17 cellular contexts compared by ENCODE assay signal in genomic region chr3:112130638-112130993, GRCh38. TPM values are rescaled to one million over a fixed set of nuclear protein-coding genes. Genes with fewer than 3 reads are reported as not detected.
DNase-seq lines count a peak whose midpoint lies in the region; ATAC-seq and TF ChIP-seq lines count a peak whose summit lies in the region.
"Had no signal": no experiment of that assay in that cellular context is flagged by ENCODE, and none has a peak within 500 bp of the region (broad histone marks: within the 10 kb centered on the region; RNA-seq: fewer than 3 reads in every experiment).

No MANE protein-coding gene starts in this region.

- intact Hi-C loops in activated T-helper 1 cell treated with anti-CD3 and anti-CD28 coated beads, Interleukin-12 subunit alpha, Interleukin-12 subunit beta, Interleukin-2, Interleukin-4 antibody, amounts not matched to agents 30 ng/mL and 10 ng/mL and 1 ng/mL, durations not matched to agents 14 hours and 24 hours and 36 hours (cut with micrococcal nuclease) = loop anchor here (10.0 kb wide), 1 partner anchor 1384 kb away; the partner anchor contains the start of gene SPICE1
- intact Hi-C loops in spleen (cut with DNase I; ENCODE audit: low total_unique reads) (no loop called here), testis (cut with DNase I; ENCODE audit: low total_unique reads) (no loop called here)

- H3K27ac Mint-ChIP-seq in activated T-cell treated with anti-CD3 and anti-CD28 coated beads, Interleukin-2, amount 50 U/mL, for 72 hours = peak overlapping the region; percentile 73
- peak overlapping the region; percentile 15 for H3K27ac Mint-ChIP-seq in activated T-helper 1 cell treated with anti-CD3 and anti-CD28 coated beads, Interleukin-12 subunit alpha, Interleukin-12 subunit beta, Interleukin-2, Interleukin-4 antibody, amounts not matched to agents 30 ng/mL and 10 ng/mL and 1 ng/mL, durations not matched to agents 14 hours and 24 hours and 36 hours

- peaks cover 15 to 100% (median 51%) of the 10 kb centered on the region in 6 donors for H3K4me1 ChIP-seq in spleen
- peaks cover 11% of the 10 kb centered on the region for H3K4me1 ChIP-seq in testis

- H3K36me3 Mint-ChIP-seq in activated T-cell treated with anti-CD3 and anti-CD28 coated beads, Interleukin-2, amount 50 U/mL, for 72 hours (ENCODE audit: insufficient read depth in 2 of 2) = peaks cover 4 to 6% of the 10 kb centered on the region in 2 donors
- H3K36me3 Mint-ChIP-seq in activated T-helper 1 cell treated with anti-CD3 and anti-CD28 coated beads, Interleukin-12 subunit alpha, Interleukin-12 subunit beta, Interleukin-2, Interleukin-4 antibody, amounts not matched to agents 30 ng/mL and 10 ng/mL and 1 ng/mL, durations not matched to agents 14 hours and 24 hours and 36 hours (ENCODE audit: low read depth) = peaks cover 17% of the 10 kb centered on the region

- peak overlapping the region; percentile 53 to 80 for H3K4me3 Mint-ChIP-seq in activated T-cell treated with anti-CD3 and anti-CD28 coated beads, Interleukin-2, amount 50 U/mL, for 72 hours
- H3K4me3 Mint-ChIP-seq in activated T-helper 1 cell treated with anti-CD3 and anti-CD28 coated beads, Interleukin-12 subunit alpha, Interleukin-12 subunit beta, Interleukin-2, Interleukin-4 antibody, amounts not matched to agents 30 ng/mL and 10 ng/mL and 1 ng/mL, durations not matched to agents 14 hours and 24 hours and 36 hours = no peak overlapping the region

- H3K36me3 ChIP-seq in spleen (peaks cover 0 to 1% (median 0%) of the 10 kb centered on the region in 6 donors), testis (ENCODE audit: low read depth, missing control alignments) (no peaks in the 10 kb centered on the region)

- H3K27ac ChIP-seq in spleen (peak overlapping the region in 5 of 8 donors; percentile 1 to 79 (median 62)), testis (no peak overlapping the region)
- H3K27ac ChIP-seq: coronary artery had no signal

- TF ChIP-seq POLR2A in spleen (IDR thresholded peaks at IDR 0.05) (no peak), testis (IDR thresholded peaks at IDR 0.05) (no peak)

- H3K9me3 Mint-ChIP-seq in activated T-cell treated with anti-CD3 and anti-CD28 coated beads, Interleukin-2, amount 50 U/mL, for 72 hours = no peaks in the 10 kb centered on the region
- no peaks in the 10 kb centered on the region for H3K9me3 Mint-ChIP-seq in activated T-helper 1 cell treated with anti-CD3 and anti-CD28 coated beads, Interleukin-12 subunit alpha, Interleukin-12 subunit beta, Interleukin-2, Interleukin-4 antibody, amounts not matched to agents 30 ng/mL and 10 ng/mL and 1 ng/mL, durations not matched to agents 14 hours and 24 hours and 36 hours

- H3K4me3 ChIP-seq in GM12875 (ENCODE audit: low read depth, low read length) (peak overlapping the region; percentile 80), spleen (peak overlapping the region in 1 of 8 donors; percentile 65), testis (no peak overlapping the region)
- H3K4me3 ChIP-seq: coronary artery had no signal

- H3K9me3 ChIP-seq in spleen = no peaks in the 10 kb centered on the region
- H3K9me3 ChIP-seq in testis = no peaks in the 10 kb centered on the region

- WGBS in spleen, 5 donors = 77 to 85% (median 83%) methylated on average over 3 of the region's 3 CpGs
- 88 to 94% methylated on average over 3 of the region's 3 CpGs for WGBS in testis, 2 donors

- TF ChIP-seq CTCF in GM12875 (IDR thresholded peaks at IDR 0.05; ENCODE audit: borderline replicate concordance, insufficient read depth, low read depth, low read length) (no peak), spleen (IDR thresholded peaks at IDR 0.05 in 8 of 11, conservative IDR thresholded peaks at IDR 0.05 in 3 of 11) (no peak), GM13976 (IDR thresholded peaks at IDR 0.05; ENCODE audit: borderline replicate concordance, control extremely low read depth, extremely low read depth, insufficient read depth, missing control alignments) (no peak), testis (IDR thresholded peaks at IDR 0.05) (no peak)

- H3K4me1 Mint-ChIP-seq in activated T-cell treated with anti-CD3 and anti-CD28 coated beads, Interleukin-2, amount 50 U/mL, for 72 hours (ENCODE audit: low read depth) = peaks cover 96% of the 10 kb centered on the region
- peaks cover 95% of the 10 kb centered on the region for H3K4me1 Mint-ChIP-seq in activated T-helper 1 cell treated with anti-CD3 and anti-CD28 coated beads, Interleukin-12 subunit alpha, Interleukin-12 subunit beta, Interleukin-2, Interleukin-4 antibody, amounts not matched to agents 30 ng/mL and 10 ng/mL and 1 ng/mL, durations not matched to agents 14 hours and 24 hours and 36 hours (ENCODE audit: low read depth)

- in situ Hi-C loops in GM13976 (cut with MboI; ENCODE audit: low sequenced_read_pairs, unreplicated experiment) = loop anchor here (25.0 kb wide), 1 partner anchor 857 kb away; the partner anchor contains the start of genes CD200R1 and GTPBP8

- H3K27me3 ChIP-seq in spleen (replicated peaks in 1 of 7) (no peaks in the 10 kb centered on the region), testis (no peaks in the 10 kb centered on the region)

- H3K27me3 Mint-ChIP-seq in activated T-cell treated with anti-CD3 and anti-CD28 coated beads, Interleukin-2, amount 50 U/mL, for 72 hours (ENCODE audit: low read depth) = no peaks in the 10 kb centered on the region
- no peaks in the 10 kb centered on the region for H3K27me3 Mint-ChIP-seq in activated T-helper 1 cell treated with anti-CD3 and anti-CD28 coated beads, Interleukin-12 subunit alpha, Interleukin-12 subunit beta, Interleukin-2, Interleukin-4 antibody, amounts not matched to agents 30 ng/mL and 10 ng/mL and 1 ng/mL, durations not matched to agents 14 hours and 24 hours and 36 hours (ENCODE audit: insufficient read depth)

- no peak for ATAC-seq in activated T-cell treated with anti-CD3 and anti-CD28 coated beads, Interleukin-2, amount 50 U/mL, for 72 hours (replicated peaks in 1 of 2)
- ATAC-seq in HG02973 (IDR thresholded peaks at IDR 0.05; ENCODE audit: unreplicated experiment) = no peak
- ATAC-seq: Panc1 had no signal

- no peak for DNase-seq in activated T-cell treated with anti-CD3 and anti-CD28 coated beads, Interleukin-2, amount 50 U/mL, for 72 hours
- no peak for DNase-seq in activated T-cell treated with anti-CD3 and anti-CD28 coated beads, Interleukin-2, amount 50 U/mL, for 48 hours
- no peak for DNase-seq in activated T-helper 1 cell treated with anti-CD3 and anti-CD28 coated beads, Interleukin-12 subunit alpha, Interleukin-12 subunit beta, Interleukin-2, Interleukin-4 antibody, amounts not matched to agents 30 ng/mL and 10 ng/mL and 1 ng/mL, durations not matched to agents 14 hours and 24 hours and 36 hours (ENCODE audit: low spot score)
- DNase-seq in spleen (no peak), GM13976 (ENCODE audit: low spot score) (no peak), testis (no peak)
- DNase-seq: activated CD4-positive, alpha-beta T cell treated with anti-CD3 and anti-CD28 coated beads for 48 hours; COR-L47; foreskin melanocyte; KG1; NCI-H1105 treated with DMSO at 0.1 percent for 48 hours; NCI-H774 had no signal

RNA-seq across cellular contexts. Expression of gene GCSAM, which starts 2.4 kb away (rescaled TPM):
- 10 to 100 TPM; 17.8 to 26.5 TPM for total RNA-seq in activated T-cell treated with anti-CD3 and anti-CD28 coated beads, Interleukin-2, amount 50 U/mL, for 72 hours
- total RNA-seq in activated T-helper 1 cell treated with anti-CD3 and anti-CD28 coated beads, Interleukin-12 subunit alpha, Interleukin-12 subunit beta, Interleukin-2, Interleukin-4 antibody, amounts not matched to agents 30 ng/mL and 10 ng/mL and 1 ng/mL, durations not matched to agents 14 hours and 24 hours and 36 hours = 2.8 and 3.5 TPM in 2 replicates
- 10 to 100 TPM in 3 of 7 donors, 1 to 10 TPM in 4; 6.7 to 18.9 (median 8.9) TPM for total RNA-seq in spleen
- polyA plus RNA-seq in spleen = 10 to 100 TPM in 1 of 3 donors, 1 to 10 TPM in 2; 2.7 to 20.9 (median 3.7) TPM
- total RNA-seq in testis = under 1 TPM; 0.06 to 0.63 TPM
- 0.42 TPM for polyA plus RNA-seq in testis (ENCODE audit: insufficient read depth, low read depth, low replicate concordance)
- total RNA-seq: endothelial cell of umbilical vein had no signal
- polyA plus RNA-seq: endothelial cell of umbilical vein had no signal

RNA-seq across cellular contexts. Expression of gene C3orf52, which starts 44.4 kb away (rescaled TPM):
- 1 to 10 TPM; 3.2 to 4.1 TPM for total RNA-seq in activated T-cell treated with anti-CD3 and anti-CD28 coated beads, Interleukin-2, amount 50 U/mL, for 72 hours
- 12.4 and 12.8 TPM in 2 replicates for total RNA-seq in activated T-helper 1 cell treated with anti-CD3 and anti-CD28 coated beads, Interleukin-12 subunit alpha, Interleukin-12 subunit beta, Interleukin-2, Interleukin-4 antibody, amounts not matched to agents 30 ng/mL and 10 ng/mL and 1 ng/mL, durations not matched to agents 14 hours and 24 hours and 36 hours
- total RNA-seq in spleen (1 to 10 TPM in 5 of 7 donors, under 1 TPM in 2; 0.74 to 3.9 (median 1.5) TPM), testis (10 to 100 TPM in 1 of 2 donors, 1 to 10 TPM in 1; 6.8 to 13.2 TPM)
- polyA plus RNA-seq in spleen (under 1 TPM; 0.26 to 0.55 (median 0.33) TPM), testis (ENCODE audit: insufficient read depth, low read depth, low replicate concordance) (5.7 TPM)

Comparison
In these comparisons a context has a peak if more than half of its experiments do, and no peak if none do; other contexts are left out.
1. H3K27ac ChIP-seq: peak in spleen (5 of 8); none in testis (0 of 2).